Comparison of ENCODE assay signal across 8 cellular contexts in genomic region chr22:23289851-23290724, GRCh38.
DNase-seq lines count a peak whose midpoint lies in the region; ATAC-seq and TF ChIP-seq lines count a peak whose summit lies in the region.

No MANE protein-coding gene starts in this region.

- 69 to 70% methylated on average over 18 of the region's 18 CpGs for WGBS in lung, 2 donors

- H3K36me3 ChIP-seq in KMS-11 (ENCODE audit: insufficient read depth) (peaks cover 8% of the 10 kb centered on the region; the same call in 1 of the 2 replicates), lung (ENCODE audit: control insufficient read depth in 2 of 2, insufficient read depth in 2 of 2, low read length in 2 of 2) (peaks cover 11 to 76% of the 10 kb centered on the region in 2 donors)

- DNase-seq in Daoy (ENCODE audit: low read depth), result peak; percentile 48
- DNase-seq in central memory CD8-positive, alpha-beta T cell (ENCODE audit: low spot score in 2 of 2), result peak; percentile 29 to 46
- peak; percentile 70 for DNase-seq in lung (ENCODE audit: low spot score)
- peak; percentile 17 to 23 for DNase-seq in stimulated activated CD8-positive, alpha-beta memory T cell treated with anti-CD3 and anti-CD28 coated beads, Interleukin-15, amount 100 ng/mL, for 48 hours (ENCODE audit: low read depth in 2 of 2)

- H3K4me3 ChIP-seq in KMS-11 (IDR thresholded peaks at IDR 0.05; ENCODE audit: insufficient read depth, low read depth, low read length) (no peak overlapping the region), lung (no peak overlapping the region)

- H3K4me1 ChIP-seq in KMS-11 (ENCODE audit: low read depth, poor library complexity, severe bottlenecking) (no peaks in the 10 kb centered on the region), lung (ENCODE audit: control insufficient read depth in 2 of 2, insufficient read depth in 2 of 2, low read length in 2 of 2) (no peaks in the 10 kb centered on the region)

- H3K36me3 Mint-ChIP-seq in central memory CD8-positive, alpha-beta T cell (ENCODE audit: insufficient read depth), result peaks cover 49% of the 10 kb centered on the region

- H3K27me3 Mint-ChIP-seq in central memory CD8-positive, alpha-beta T cell, result no peaks in the 10 kb centered on the region

- TF ChIP-seq CTCF in KMS-11 (conservative IDR thresholded peaks at IDR 0.05; ENCODE audit: low read depth, low read length), result peak; percentile 84
- peak; percentile 6 for TF ChIP-seq CTCF in lung (IDR thresholded peaks at IDR 0.05; ENCODE audit: control extremely low read depth, extremely low read depth)

- ATAC-seq in activated CD4-positive, CD25-positive, alpha-beta regulatory T cell treated with anti-CD3 and anti-CD28 coated beads, Interleukin-2, amount 50 U/mL, for 24 hours, result peak; percentile 25 to 44
- peak; percentile 46 for ATAC-seq in central memory CD8-positive, alpha-beta T cell (replicated peaks; ENCODE audit: extremely low read depth, poor library complexity, severe bottlenecking)
- ATAC-seq in lung (ENCODE audit: insufficient read depth, low FRiP score) (peak; percentile 53), GM18519 (IDR thresholded peaks at IDR 0.05; ENCODE audit: low FRiP score, unreplicated experiment) (no peak), HG03025 (IDR thresholded peaks at IDR 0.05; ENCODE audit: low FRiP score, unreplicated experiment) (no peak)

- H3K4me1 Mint-ChIP-seq in central memory CD8-positive, alpha-beta T cell, result peaks cover 15% of the 10 kb centered on the region

- H3K4me2 ChIP-seq in KMS-11, result no peak overlapping the region

- no peaks in the 10 kb centered on the region for H3K9me3 Mint-ChIP-seq in central memory CD8-positive, alpha-beta T cell

- no peaks in the 10 kb centered on the region for H4K20me1 ChIP-seq in KMS-11 (ENCODE audit: insufficient read depth)

- H3K27ac ChIP-seq in KMS-11 (no peak overlapping the region), lung (ENCODE audit: low read depth in 1 of 2, low read length in 1 of 2) (peak overlapping the region in 1 of 2 donors; percentile 30)

- no peak overlapping the region for H3K9ac ChIP-seq in KMS-11

- no peaks in the 10 kb centered on the region for H3K79me2 ChIP-seq in KMS-11 (ENCODE audit: insufficient read depth, low read depth)

- H3K4me3 Mint-ChIP-seq in central memory CD8-positive, alpha-beta T cell, result no peak overlapping the region

- peaks cover 0 to 1% of the 10 kb centered on the region in 2 donors for H3K9me3 ChIP-seq in lung (ENCODE audit: control insufficient read depth in 2 of 2, insufficient read depth in 1 of 2, low read length in 1 of 2)

- no peak overlapping the region for H3K27ac Mint-ChIP-seq in central memory CD8-positive, alpha-beta T cell (ENCODE audit: low read depth)

- no peak overlapping the region for H2AFZ ChIP-seq in KMS-11 (ENCODE audit: low read depth)

- H3K27me3 ChIP-seq in KMS-11 (ENCODE audit: insufficient read depth, low read depth) (no peaks in the 10 kb centered on the region), lung (ENCODE audit: control insufficient read depth, insufficient read depth) (no peaks in the 10 kb centered on the region)

Comparison
In these comparisons a context has a peak if more than half of its experiments do, and no peak if none do; other contexts are left out.
1. DNase-seq: peak in every context shown above with its lines; median percentile 70 in lung; 48 in Daoy; 38 in central memory CD8-positive, alpha-beta T cell; 20 in stimulated activated CD8-positive, alpha-beta memory T cell treated with anti-CD3 and anti-CD28 coated beads, Interleukin-15, amount 100 ng/mL, for 48 hours.
2. ATAC-seq: peak in activated CD4-positive, CD25-positive, alpha-beta regulatory T cell treated with anti-CD3 and anti-CD28 coated beads, Interleukin-2, amount 50 U/mL, for 24 hours (2 of 2), central memory CD8-positive, alpha-beta T cell (single experiment) and lung (single experiment); none in GM18519 (single experiment) and HG03025 (single experiment).